9 cellular contexts compared by ENCODE assay signal in genomic region chr7:150988230-150989226, GRCh38. TPM values are rescaled to one million over a fixed set of nuclear protein-coding genes. Genes with fewer than 3 reads are reported as not detected.
DNase-seq lines count a peak whose midpoint lies in the region; ATAC-seq, FAIRE-seq and TF ChIP-seq lines count a peak whose summit lies in the region.
"Had no signal": no experiment of that assay in that cellular context is flagged by ENCODE, and none has a peak within 500 bp of the region (broad histone marks: within the 10 kb centered on the region; RNA-seq: fewer than 3 reads in every experiment).

No MANE protein-coding gene starts in this region.

- peak overlapping the region; percentile 87 for H4K8ac ChIP-seq in H1 (ENCODE audit: extremely low read depth, insufficient read depth, low read length)

- DNase-seq in 8988T (peak; percentile 74), GM19240 (ENCODE audit: insufficient read length, low spot score) (peak; percentile 69), NCI-H524 (lab: John Stamatoyannopoulos, UW) (peak; percentile 84 to 86), H1 (ENCODE audit: low read depth in 1 of 2, low spot score in 2 of 2) (peak in 1 of 2 experiments; percentile 98), mesothelial cell of epicardium (ENCODE audit: low spot score in 2 of 2, unreplicated experiment in 2 of 2) (peak in 1 of 2 experiments; percentile 82)
- peak; percentile 86 for DNase-seq in activated CD8-positive, alpha-beta memory T cell treated with anti-CD3 and anti-CD28 coated beads for 24 hours
- DNase-seq in stimulated activated naive CD8-positive, alpha-beta T cell treated with anti-CD3 and anti-CD28 coated beads, Interleukin-15, amount 100 ng/mL, for 72 hours: peak; percentile 67 to 69

- H3K23me2 ChIP-seq in H1 (ENCODE audit: low read depth, low read length): no peaks in the 10 kb centered on the region

- H4K91ac ChIP-seq in H1 (replicated peaks; ENCODE audit: insufficient read length, low read length): peak overlapping the region; percentile 44

- peaks cover 15% of the 10 kb centered on the region for H3K9me3 Mint-ChIP-seq in mesothelial cell of epicardium
- peaks cover 17 to 23% of the 10 kb centered on the region in 2 donors for H3K9me3 Mint-ChIP-seq in stimulated activated naive CD8-positive, alpha-beta T cell treated with anti-CD3 and anti-CD28 coated beads, Interleukin-15, amount 100 ng/mL, for 72 hours

- peak overlapping the region; percentile 60 for H3K18ac ChIP-seq in H1 (ENCODE audit: extremely low read depth, low read length)

- no peak overlapping the region for H2BK120ac ChIP-seq in H1 (replicated peaks; ENCODE audit: low read depth, low read length)

- TF ChIP-seq EP300 in H1 (IDR thresholded peaks at IDR 0.05; ENCODE audit: borderline replicate concordance in 1 of 2, low read depth in 2 of 2, low read length in 2 of 2): no peak

- H2BK5ac ChIP-seq in H1 (ENCODE audit: low read depth, low read length): peak overlapping the region; percentile 27; the same call in 1 of the 2 replicates

- no peaks in the 10 kb centered on the region for H3K27me3 ChIP-seq in H1 (replicated peaks in 1 of 4; ENCODE audit: control insufficient read depth in 3 of 4, extremely low read depth in 1 of 4, insufficient read depth in 3 of 4, low read length in 3 of 4)

- no peaks in the 10 kb centered on the region for H3K36me3 Mint-ChIP-seq in mesothelial cell of epicardium

- no peaks in the 10 kb centered on the region for H3K79me2 ChIP-seq in H1 (ENCODE audit: control insufficient read depth in 1 of 2, insufficient read depth in 2 of 2, low read length in 2 of 2)

- POLR2A ChIA-PET in H1 (lab: Charles Lee; ENCODE audit: partially characterized antibody): interaction anchor here (0.6 to 1.4 kb wide), 5 partner anchors 10 to 90 kb away, joined by 3 read pairs; no protein-coding TSS in a partner anchor

- H3K4me1 Mint-ChIP-seq in mesothelial cell of epicardium: peaks cover 6% of the 10 kb centered on the region
- H3K4me1 Mint-ChIP-seq in stimulated activated naive CD8-positive, alpha-beta T cell treated with anti-CD3 and anti-CD28 coated beads, Interleukin-15, amount 100 ng/mL, for 72 hours: peaks cover 28% of the 10 kb centered on the region

- ATAC-seq in stimulated activated naive CD8-positive, alpha-beta T cell treated with anti-CD3 and anti-CD28 coated beads, Interleukin-15, amount 100 ng/mL, for 72 hours: peak; percentile 73
- no peak for ATAC-seq in HG02642 (IDR thresholded peaks at IDR 0.05; ENCODE audit: poor library complexity, unreplicated experiment)

- H3K79me1 ChIP-seq in H1 (ENCODE audit: low read depth, low read length): no peaks in the 10 kb centered on the region

- TF ChIP-seq CTCF in H1 (IDR thresholded peaks at IDR 0.05; ENCODE audit: control extremely low read depth in 1 of 3, insufficient read depth in 1 of 3, low read depth in 1 of 3, low read length in 3 of 3) (peak in 2 of 3 experiments; percentile 92 to 97; a peak in 3 of 4 replicates), mesothelial cell of epicardium (IDR thresholded peaks at IDR 0.05; ENCODE audit: unreplicated experiment) (peak; percentile 71)

- FAIRE-seq in H1 (lab: Jason Lieb, UNC): peak; percentile 24

- H2AFZ ChIP-seq in H1 (ENCODE audit: low read length): peak overlapping the region; percentile 31; the same call in 1 of the 2 replicates

- no peak overlapping the region for H3K27ac Mint-ChIP-seq in mesothelial cell of epicardium
- no peak overlapping the region for H3K27ac Mint-ChIP-seq in stimulated activated naive CD8-positive, alpha-beta T cell treated with anti-CD3 and anti-CD28 coated beads, Interleukin-15, amount 100 ng/mL, for 72 hours

- H3K36me3 ChIP-seq in H1 (ENCODE audit: control insufficient read depth in 2 of 4, insufficient read depth in 4 of 4, low read length in 3 of 4): no peaks in the 10 kb centered on the region

- peak overlapping the region; percentile 41 for H3K4me3 Mint-ChIP-seq in mesothelial cell of epicardium
- peak overlapping the region; percentile 1 to 63 for H3K4me3 Mint-ChIP-seq in stimulated activated naive CD8-positive, alpha-beta T cell treated with anti-CD3 and anti-CD28 coated beads, Interleukin-15, amount 100 ng/mL, for 72 hours

- H3K27me3 Mint-ChIP-seq in mesothelial cell of epicardium (ENCODE audit: low read depth): peaks cover 64% of the 10 kb centered on the region
- H3K27me3 Mint-ChIP-seq in stimulated activated naive CD8-positive, alpha-beta T cell treated with anti-CD3 and anti-CD28 coated beads, Interleukin-15, amount 100 ng/mL, for 72 hours: peaks cover 25% of the 10 kb centered on the region

- peak overlapping the region; percentile 72 for H2BK20ac ChIP-seq in H1 (ENCODE audit: low read length)

- peak overlapping the region in 3 of 4 experiments; percentile 30 to 55 (median 42); a peak in 7 of 8 replicates for H3K4me3 ChIP-seq in H1 (ENCODE audit: extremely low read depth in 1 of 4, insufficient read depth in 2 of 4, low read depth in 3 of 4, low read length in 4 of 4)

- H4K20me1 ChIP-seq in H1 (replicated peaks in 1 of 2; ENCODE audit: control insufficient read depth in 1 of 2, insufficient read depth in 2 of 2, low read length in 2 of 2): peaks cover 0 to 2% of the 10 kb centered on the region in 2 experiments

- H3K56ac ChIP-seq in H1 (replicated peaks; ENCODE audit: insufficient read length, low read depth, low read length): no peak overlapping the region

- H2BK12ac ChIP-seq in H1 (ENCODE audit: low read depth, low read length): peak overlapping the region; percentile 82; the same call in 1 of the 2 replicates

- 36% methylated on average over 25 of the region's 31 CpGs; no CpG with 5 or more reads in 1 of the 2 experiments for WGBS in H1 (ENCODE audit: extremely low coverage in 1 of 2, insufficient coverage in 1 of 2, insufficient read length in 1 of 2, insufficient replicate concordance in 2 of 2, low coverage in 1 of 2, low lambda C conversion rate in 2 of 2, missing lambda C conversion rate in 1 of 2), 2 experiments

- no peak overlapping the region for H3K14ac ChIP-seq in H1 (ENCODE audit: insufficient read length)

- CTCF ChIA-PET in H1 (lab: Charles Lee; ENCODE audit: partially characterized antibody): interaction anchor here (0.6 to 7.6 kb wide), 26 partner anchors 8 to 210 kb away, joined by 3 to 142 read pairs (median 5); no protein-coding TSS in a partner anchor

- H2BK15ac ChIP-seq in H1 (ENCODE audit: low read length): peak overlapping the region; percentile 23; the same call in 1 of the 2 replicates

- peaks cover 4 to 17% (median 11%) of the 10 kb centered on the region in 4 experiments for H3K4me1 ChIP-seq in H1 (replicated peaks in 1 of 4; ENCODE audit: control insufficient read depth in 3 of 4, insufficient read depth in 4 of 4, low read length in 3 of 4)

- no peak overlapping the region for H2AK5ac ChIP-seq in H1 (ENCODE audit: low read depth, low read length)

- no peaks in the 10 kb centered on the region for H3K9me3 ChIP-seq in H1 (ENCODE audit: insufficient read depth in 2 of 2, low read depth in 1 of 2, low read length in 1 of 2)

- H3K23ac ChIP-seq in H1 (ENCODE audit: insufficient read length): no peak overlapping the region

- H3K27ac ChIP-seq in H1 (ENCODE audit: low read depth, low read length): no peak overlapping the region; the same call in 1 of the 2 replicates

- TF ChIP-seq POLR2A in H1 (IDR thresholded peaks at IDR 0.05; ENCODE audit: control extremely low read depth in 1 of 2, low read depth in 2 of 2, low read length in 2 of 2): no peak

- TF ChIP-seq RAD21 in H1 (IDR thresholded peaks at IDR 0.05 in 1 of 2, conservative IDR thresholded peaks at IDR 0.05 in 1 of 2; ENCODE audit: low read depth in 2 of 2, low read length in 2 of 2): peak; percentile 89 to 96

- H3K9ac ChIP-seq in H1 (replicated peaks in 1 of 4; ENCODE audit: extremely low read depth in 1 of 4, low read depth in 3 of 4, low read length in 3 of 4): no peak overlapping the region; a peak in 1 of 7 replicates

- H3K4me2 ChIP-seq in H1 (ENCODE audit: insufficient read depth in 1 of 2, low read depth in 2 of 2, low read length in 2 of 2): peak overlapping the region; percentile 4 to 76; a peak in 3 of 4 replicates

- peak overlapping the region; percentile 41 for H4K5ac ChIP-seq in H1 (ENCODE audit: insufficient read length, low read depth, low read length)

- H3K4ac ChIP-seq in H1 (replicated peaks; ENCODE audit: insufficient read length, low read depth, low read length): peak overlapping the region; percentile 92

RNA-seq across cellular contexts. Expression of gene NOS3, which starts 2.3 kb away (rescaled TPM):
- 4.4 and 4.7 TPM in 2 replicates for total RNA-seq in H1 (2021; fragmentation: NEBNext Ultra II Directional; extraction: Animal tissue kit (Norgen Biotek cat#: 25700))
- polyA plus RNA-seq in H1 (2011; rRNA removed): 16.2 and 20.9 TPM in 2 replicates
- 8.1 TPM for polyA plus RNA-seq in H1 (2011; cell fraction: cytosol; rRNA removed)
- 12.6 TPM for polyA plus RNA-seq in H1 (2011; cell fraction: nucleus; rRNA removed)
- polyA plus RNA-seq in H1 (2012, experiment 1 of 2): 4.2 to 10.6 TPM (median 8.1 TPM) in 4 replicates
- 5.2 TPM for polyA plus RNA-seq in H1 (2012, experiment 2 of 2)
- polyA plus RNA-seq in H1 (2013, experiment 1 of 2): 4.2 TPM
- 3.5 TPM for polyA plus RNA-seq in H1 (2013, experiment 2 of 2)
- polyA minus RNA-seq in H1 (2011; rRNA and poly(A)+ RNA removed): 5.4 and 6.9 TPM in 2 replicates
- polyA minus RNA-seq in H1 (2011; cell fraction: cytosol; rRNA and poly(A)+ RNA removed): 7.7 TPM
- polyA minus RNA-seq in H1 (2011; cell fraction: nucleus; rRNA and poly(A)+ RNA removed): 10.1 TPM
- total RNA-seq in mesothelial cell of epicardium: 6.0 to 7.8 TPM (median 6.6 TPM) in 3 replicates

RNA-seq across cellular contexts. Expression of gene KCNH2, which starts 10.4 kb away (rescaled TPM):
- total RNA-seq in H1 (2021; fragmentation: NEBNext Ultra II Directional; extraction: Animal tissue kit (Norgen Biotek cat#: 25700)): 7.7 and 8.0 TPM in 2 replicates
- polyA plus RNA-seq in H1 (2011; rRNA removed): 15.0 and 20.5 TPM in 2 replicates
- polyA plus RNA-seq in H1 (2011; cell fraction: cytosol; rRNA removed): 13.4 TPM
- polyA plus RNA-seq in H1 (2011; cell fraction: nucleus; rRNA removed): 23.6 TPM
- polyA plus RNA-seq in H1 (2012, experiment 1 of 2): 5.5 to 12.1 TPM (median 10.4 TPM) in 4 replicates
- 7.6 TPM for polyA plus RNA-seq in H1 (2012, experiment 2 of 2)
- polyA plus RNA-seq in H1 (2013, experiment 1 of 2): 7.6 TPM
- polyA plus RNA-seq in H1 (2013, experiment 2 of 2): 7.2 TPM
- 8.9 and 10.2 TPM in 2 replicates for polyA minus RNA-seq in H1 (2011; rRNA and poly(A)+ RNA removed)
- polyA minus RNA-seq in H1 (2011; cell fraction: cytosol; rRNA and poly(A)+ RNA removed): 9.5 TPM
- polyA minus RNA-seq in H1 (2011; cell fraction: nucleus; rRNA and poly(A)+ RNA removed): 7.0 TPM
- 11.2 to 12.3 TPM (median 11.7 TPM) in 3 replicates for total RNA-seq in mesothelial cell of epicardium

RNA-seq across cellular contexts. Expression of gene ATG9B, which starts 35.8 kb away (rescaled TPM):
- total RNA-seq in H1 (2021; fragmentation: NEBNext Ultra II Directional; extraction: Animal tissue kit (Norgen Biotek cat#: 25700)): 2.3 and 2.6 TPM in 2 replicates
- polyA plus RNA-seq in H1 (2011; rRNA removed): 1.4 and 2.7 TPM in 2 replicates
- 2.7 TPM for polyA plus RNA-seq in H1 (2011; cell fraction: cytosol; rRNA removed)
- 6.4 TPM for polyA plus RNA-seq in H1 (2011; cell fraction: nucleus; rRNA removed)
- polyA plus RNA-seq in H1 (2012, experiment 1 of 2): 2.7 to 4.3 TPM (median 3.1 TPM) in 4 replicates
- 0.79 TPM for polyA plus RNA-seq in H1 (2012, experiment 2 of 2)
- polyA plus RNA-seq in H1 (2013, experiment 1 of 2): 1.7 TPM
- 1.8 TPM for polyA plus RNA-seq in H1 (2013, experiment 2 of 2)
- polyA minus RNA-seq in H1 (2011; rRNA and poly(A)+ RNA removed): 0.19 and 0.51 TPM in 2 replicates
- 0.88 TPM for polyA minus RNA-seq in H1 (2011; cell fraction: cytosol; rRNA and poly(A)+ RNA removed)
- 0.60 TPM for polyA minus RNA-seq in H1 (2011; cell fraction: nucleus; rRNA and poly(A)+ RNA removed)
- 10.6 to 14.0 TPM (median 11.8 TPM) in 3 replicates for total RNA-seq in mesothelial cell of epicardium
- total RNA-seq: skeletal muscle tissue had no signal

RNA-seq across cellular contexts. Expression of gene ABCB8, which starts 39.7 kb away (rescaled TPM):
- 22.2 and 27.0 TPM in 2 replicates for total RNA-seq in H1 (2021; fragmentation: NEBNext Ultra II Directional; extraction: Animal tissue kit (Norgen Biotek cat#: 25700))
- polyA plus RNA-seq in H1 (2011; rRNA removed): 17.7 and 26.0 TPM in 2 replicates
- 16.7 TPM for polyA plus RNA-seq in H1 (2011; cell fraction: cytosol; rRNA removed)
- 52.2 TPM for polyA plus RNA-seq in H1 (2011; cell fraction: nucleus; rRNA removed)
- 14.8 to 21.8 TPM (median 19.6 TPM) in 4 replicates for polyA plus RNA-seq in H1 (2012, experiment 1 of 2)
- polyA plus RNA-seq in H1 (2012, experiment 2 of 2): 15.8 TPM
- 16.5 TPM for polyA plus RNA-seq in H1 (2013, experiment 1 of 2)
- 15.7 TPM for polyA plus RNA-seq in H1 (2013, experiment 2 of 2)
- 17.2 and 19.5 TPM in 2 replicates for polyA minus RNA-seq in H1 (2011; rRNA and poly(A)+ RNA removed)
- 12.2 TPM for polyA minus RNA-seq in H1 (2011; cell fraction: cytosol; rRNA and poly(A)+ RNA removed)
- polyA minus RNA-seq in H1 (2011; cell fraction: nucleus; rRNA and poly(A)+ RNA removed): 28.9 TPM
- 39.8 to 48.0 TPM (median 40.7 TPM) in 3 replicates for total RNA-seq in mesothelial cell of epicardium

RNA-seq across cellular contexts. Expression of gene ASIC3, which starts 59.8 kb away (rescaled TPM):
- 1.4 and 1.9 TPM in 2 replicates for total RNA-seq in H1 (2021; fragmentation: NEBNext Ultra II Directional; extraction: Animal tissue kit (Norgen Biotek cat#: 25700))
- polyA plus RNA-seq in H1 (2011; rRNA removed): 1.6 and 4.3 TPM in 2 replicates
- polyA plus RNA-seq in H1 (2011; cell fraction: cytosol; rRNA removed): 2.6 TPM
- polyA plus RNA-seq in H1 (2011; cell fraction: nucleus; rRNA removed): 17.4 TPM
- 3.1 to 5.6 TPM (median 4.2 TPM) in 4 replicates for polyA plus RNA-seq in H1 (2012, experiment 1 of 2)
- polyA plus RNA-seq in H1 (2012, experiment 2 of 2): 2.4 TPM
- 0.87 TPM for polyA plus RNA-seq in H1 (2013, experiment 1 of 2)
- 0.74 TPM for polyA plus RNA-seq in H1 (2013, experiment 2 of 2)
- 0.27 and 0.88 TPM in 2 replicates for polyA minus RNA-seq in H1 (2011; rRNA and poly(A)+ RNA removed)
- 0.73 TPM for polyA minus RNA-seq in H1 (2011; cell fraction: cytosol; rRNA and poly(A)+ RNA removed)
- polyA minus RNA-seq in H1 (2011; cell fraction: nucleus; rRNA and poly(A)+ RNA removed): 2.1 TPM
- total RNA-seq in mesothelial cell of epicardium: 6.1 to 7.9 TPM (median 7.2 TPM) in 3 replicates
- total RNA-seq: skeletal muscle tissue had no signal
